1 cellular context compared by ENCODE assay signal in the genomic region with DNA sequence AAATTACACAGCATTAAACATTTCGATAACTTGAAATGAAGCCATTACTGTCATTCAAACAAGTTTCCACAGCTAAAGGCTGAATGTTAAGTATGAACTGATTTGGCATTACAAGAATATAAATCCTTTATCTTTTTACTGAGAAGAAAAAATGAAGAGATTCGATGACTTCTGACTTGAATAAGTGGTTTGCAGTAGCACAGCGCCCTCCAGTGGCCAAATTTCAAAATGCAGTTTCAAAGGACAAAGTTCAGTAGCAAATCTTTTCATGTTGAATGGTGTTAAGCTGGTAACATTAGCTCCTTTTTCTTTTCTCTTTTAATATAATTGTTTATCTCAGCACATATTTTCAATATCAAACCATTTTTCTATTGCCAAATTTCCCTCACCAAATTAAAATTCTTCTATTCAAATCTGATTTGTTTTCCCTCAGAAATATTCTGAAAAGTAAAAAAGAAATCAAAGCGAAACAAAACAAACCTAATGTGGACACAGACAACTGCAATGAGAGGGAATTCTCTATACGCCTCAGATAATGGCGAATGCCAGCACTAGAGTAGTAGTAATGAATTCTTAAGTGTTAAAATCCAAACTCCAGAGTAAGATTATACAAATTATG.
A peak's percentile ranks its signal among the peaks of the same experiment; 100 is the strongest.
TF ChIP-seq lines count a peak whose summit lies in the region.

No MANE protein-coding gene starts in this region.

TF ChIP-seq in K562, 482 proteins besides CTCF, POLR2A, EP300 and RAD21 (continued from another document):
- no peak for TF ChIP-seq MTA2 (IDR thresholded peaks at IDR 0.05; ENCODE audit: low read depth)
- peak; percentile 73 for TF ChIP-seq SMC3 (conservative IDR thresholded peaks at IDR 0.05; ENCODE audit: insufficient read depth, low read depth, low read length)
TF ChIP-seq in K562: peak in this region for 11.
